ENCODE assay signal across 17 cellular contexts in the genomic region with DNA sequence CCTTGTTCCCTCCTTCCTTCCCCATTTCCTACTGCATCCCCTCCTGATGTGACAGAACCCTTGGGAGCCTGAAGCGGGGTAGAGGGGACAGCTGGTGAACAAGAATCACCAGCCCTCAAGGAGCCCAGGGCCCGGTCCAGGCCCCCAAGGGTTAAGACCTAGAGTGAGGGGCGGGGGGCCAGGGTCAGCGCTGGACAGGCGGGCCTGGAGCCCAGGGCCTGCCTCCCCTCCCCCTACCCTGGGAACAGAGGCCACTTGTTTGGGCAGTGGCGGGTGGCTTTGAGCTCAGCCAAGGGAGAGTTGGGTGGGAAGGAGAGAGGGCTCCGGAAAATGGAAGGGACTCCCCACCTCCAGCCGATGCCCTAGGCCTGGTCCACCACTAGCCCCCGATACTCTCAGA. TPM values are rescaled to one million over a fixed set of nuclear protein-coding genes. Genes with fewer than 3 reads are reported as not detected.
DNase-seq lines count a peak whose midpoint lies in the region; ATAC-seq and TF ChIP-seq lines count a peak whose summit lies in the region.
"Had no signal": no experiment of that assay in that cellular context is flagged by ENCODE, and none has a peak within 500 bp of the region (broad histone marks: within the 10 kb centered on the region; RNA-seq: fewer than 3 reads in every experiment).

No MANE protein-coding gene starts in this region.

- ATAC-seq in body of pancreas (no peak), memory B cell (ENCODE audit: low read depth) (no peak), HG02852 (IDR thresholded peaks at IDR 0.05; ENCODE audit: unreplicated experiment) (no peak), GM19463 (IDR thresholded peaks at IDR 0.05; ENCODE audit: unreplicated experiment) (no peak)
- ATAC-seq: left lung had no signal

- H3K27ac ChIP-seq in body of pancreas (peak overlapping the region in 3 of 4 donors; percentile 10 to 39 (median 17)), substantia nigra (ENCODE audit: low read depth, low read length, poor library complexity, severe bottlenecking) (peak overlapping the region; percentile 94)
- H3K27ac ChIP-seq: sigmoid colon had no signal

- H3K4me3 ChIP-seq in H7 (ENCODE audit: insufficient read depth, low read depth, low read length) (no peak overlapping the region), body of pancreas (no peak overlapping the region)
- H3K4me3 ChIP-seq: vagina had no signal

- no peak for TF ChIP-seq CTCF in body of pancreas (IDR thresholded peaks at IDR 0.05)

- intact Hi-C loops in body of pancreas (cut with DNase I): no loop called here

- H3K36me3 ChIP-seq in H7 (replicated peaks; ENCODE audit: control insufficient read depth, insufficient read depth, low read length) (peaks cover 2% of the 10 kb centered on the region; the same call in 1 of the 2 replicates), body of pancreas (replicated peaks in 1 of 2; ENCODE audit: insufficient read depth in 1 of 2, low read depth in 2 of 2) (no peaks in the 10 kb centered on the region)
- H3K36me3 ChIP-seq: sigmoid colon, vagina had no signal

- H3K27me3 Mint-ChIP-seq in memory B cell: no peaks in the 10 kb centered on the region

- peak overlapping the region; percentile 19 for H3K27ac Mint-ChIP-seq in memory B cell

- H3K36me3 Mint-ChIP-seq in memory B cell: peaks cover 5% of the 10 kb centered on the region

- H3K4me1 ChIP-seq in body of pancreas: peaks cover 42% of the 10 kb centered on the region

- peak overlapping the region; percentile 93 for H3K4me3 Mint-ChIP-seq in memory B cell

- H3K9me3 Mint-ChIP-seq in memory B cell: no peaks in the 10 kb centered on the region
- H3K9me3 Mint-ChIP-seq: nephron had no signal

- DNase-seq in H7 (peak; percentile 39), body of pancreas (no peak), memory B cell (ENCODE audit: low spot score in 2 of 2) (no peak), substantia nigra (lab: John Stamatoyannopoulos, UW) (peak in 44 of 49 donors; percentile 23 to 85 (median 70))
- DNase-seq in activated CD8-positive, alpha-beta memory T cell treated with anti-CD3 and anti-CD28 coated beads, Interleukin-2, amount 50 U/mL, for 48 hours: no peak
- DNase-seq: activated CD4-positive, CD25-positive, alpha-beta regulatory T cell treated with anti-CD3 and anti-CD28 coated beads, Interleukin-2, amount 50 U/mL, for 72 hours; erythroblast; NCI-H1417; Right ventricle myocardium superior; sigmoid colon; stimulated activated CD4-positive, alpha-beta T cell treated with anti-CD3 and anti-CD28 coated beads, Interleukin-4, amount 100 ng/mL, for 24 hours; T-helper 2 cell had no signal

- no peak for TF ChIP-seq POLR2A in body of pancreas (IDR thresholded peaks at IDR 0.05)

- H3K27me3 ChIP-seq in H7 (ENCODE audit: control insufficient read depth, insufficient read depth, low read length) (no peaks in the 10 kb centered on the region), body of pancreas (no peaks in the 10 kb centered on the region)
- H3K27me3 ChIP-seq: left lung, sigmoid colon, vagina had no signal

- 52 to 73% methylated on average over 6 to 7 of the region's 9 CpGs for WGBS in body of pancreas, 2 donors

- H3K9me3 ChIP-seq in body of pancreas: no peaks in the 10 kb centered on the region
- H3K9me3 ChIP-seq: left lung, sigmoid colon, vagina had no signal

- peaks cover 42% of the 10 kb centered on the region for H3K4me1 Mint-ChIP-seq in memory B cell
- H3K4me1 Mint-ChIP-seq: nephron had no signal

RNA-seq across cellular contexts. Expression of a gene that starts 2.1 kb away (rescaled TPM):
- total RNA-seq in H7 (2014; rRNA removed; shearing (Covaris generic)): 85.2 and 85.5 TPM in 2 replicates
- total RNA-seq in body of pancreas: 100 to 1,000 TPM in 1 of 2 donors, 10 to 100 TPM in 1; 63.3 to 208 TPM

RNA-seq across cellular contexts. Expression of a gene that starts 43.8 kb away (rescaled TPM):
- total RNA-seq in H7 (2014; rRNA removed; shearing (Covaris generic)): 19.3 and 26.8 TPM in 2 replicates
- 100 to 1,000 TPM; 122 to 209 TPM for total RNA-seq in body of pancreas

Comparison
In these comparisons a context has a peak if more than half of its experiments do, and no peak if none do; other contexts are left out.
1. DNase-seq: peak in H7 (single experiment) and substantia nigra (44 of 49); none in body of pancreas (0 of 4), memory B cell (0 of 2) and activated CD8-positive, alpha-beta memory T cell treated with anti-CD3 and anti-CD28 coated beads, Interleukin-2, amount 50 U/mL, for 48 hours (single experiment).